8 cellular contexts compared by ENCODE assay signal in the genomic region with DNA sequence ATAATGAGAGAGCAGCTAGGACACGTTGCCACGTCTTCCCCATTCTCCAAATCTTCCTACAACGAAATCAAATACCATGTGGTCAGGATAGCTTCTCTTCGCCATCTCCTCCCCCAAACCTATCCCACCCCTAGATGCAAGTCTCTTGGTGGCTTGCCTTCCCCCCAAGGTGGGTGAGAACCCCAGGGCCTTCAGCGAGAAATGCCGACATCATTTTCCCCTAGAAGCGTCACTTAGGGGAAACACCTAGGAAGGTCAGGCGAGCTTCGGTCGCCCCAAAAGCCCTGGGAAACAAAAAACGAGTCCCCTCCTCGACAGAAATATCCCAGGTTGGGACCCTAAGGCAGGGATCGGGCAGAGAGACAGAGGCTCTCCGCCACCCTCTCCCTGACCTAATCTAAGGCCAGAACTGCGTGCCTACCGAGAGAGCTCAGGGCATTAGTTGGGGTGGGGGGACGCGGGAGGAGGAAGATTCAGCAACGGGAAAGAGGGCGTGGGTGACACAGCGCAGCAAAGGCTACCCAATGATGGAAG. TPM values are rescaled to one million over a fixed set of nuclear protein-coding genes. Genes with fewer than 3 reads are reported as not detected.
DNase-seq lines count a peak whose midpoint lies in the region; ATAC-seq lines count a peak whose summit lies in the region.

No MANE protein-coding gene starts in this region.

- H3K4me3 Mint-ChIP-seq in IgD-negative memory B cell: peak overlapping the region in 3 of 4 donors; percentile 99 to 100 (median 100)
- H3K4me3 Mint-ChIP-seq in naive thymus-derived CD4-positive, alpha-beta T cell: peak overlapping the region; percentile 85 to 100 (median 98)

- H3K9me3 Mint-ChIP-seq in IgD-negative memory B cell: no peaks in the 10 kb centered on the region
- H3K9me3 Mint-ChIP-seq in naive thymus-derived CD4-positive, alpha-beta T cell: peaks cover 0 to 4% (median 0%) of the 10 kb centered on the region in 11 donors

- H3K4me3 ChIP-seq in naive thymus-derived CD4-positive, alpha-beta T cell (ENCODE audit: low read length): peak overlapping the region; percentile 85

- H3K27ac Mint-ChIP-seq in IgD-negative memory B cell: peak overlapping the region; percentile 94 to 100 (median 95)
- H3K27ac Mint-ChIP-seq in naive thymus-derived CD4-positive, alpha-beta T cell: peak overlapping the region; percentile 96 to 100 (median 98)

- no peaks in the 10 kb centered on the region for H3K36me3 Mint-ChIP-seq in IgD-negative memory B cell
- peaks cover 0 to 5% (median 0%) of the 10 kb centered on the region in 5 donors for H3K36me3 Mint-ChIP-seq in naive thymus-derived CD4-positive, alpha-beta T cell

- H3K27me3 ChIP-seq in naive thymus-derived CD4-positive, alpha-beta T cell (ENCODE audit: control insufficient read depth in 2 of 2, insufficient read depth in 2 of 2, low read length in 2 of 2): no peaks in the 10 kb centered on the region

- DNase-seq in NOMO-1 treated with DMSO at 0.1 percent for 48 hours (lab: John Stamatoyannopoulos, UW; ENCODE audit: unreplicated experiment) (peak; percentile 14), NOMO-1 treated with dmso at 0.1 percent for 144 hours (lab: John Stamatoyannopoulos, UW; ENCODE audit: unreplicated experiment) (no peak), caudate nucleus (lab: John Stamatoyannopoulos, UW) (peak in 7 of 61 donors; percentile 69 to 93 (median 80)), UCSD-AML1 (lab: John Stamatoyannopoulos, UW; ENCODE audit: unreplicated experiment) (no peak), NCI-H446 (lab: John Stamatoyannopoulos, UW) (no peak)
- no peak for DNase-seq in naive thymus-derived CD4-positive, alpha-beta T cell
- DNase-seq in effector CD4-positive, alpha-beta T cell: no peak

- ATAC-seq in naive thymus-derived CD4-positive, alpha-beta T cell: no peak

- CTCF ChIA-PET in naive thymus-derived CD4-positive, alpha-beta T cell (lab: Charles Lee): interaction anchor here (0.7 to 9.7 kb wide), 8 partner anchors 18 to 290 kb away, joined by 3 to 92 read pairs (median 6); no protein-coding TSS in a partner anchor

- peaks cover 0 to 17% (median 0%) of the 10 kb centered on the region in 3 experiments for H3K36me3 ChIP-seq in naive thymus-derived CD4-positive, alpha-beta T cell (ENCODE audit: control insufficient read depth in 2 of 3, insufficient read depth in 3 of 3, low read length in 3 of 3)

- peaks cover 13 to 28% of the 10 kb centered on the region in 2 donors for H3K4me1 ChIP-seq in naive thymus-derived CD4-positive, alpha-beta T cell (ENCODE audit: control insufficient read depth in 2 of 2, insufficient read depth in 2 of 2, low read length in 2 of 2)

- peak overlapping the region; percentile 77 for H3K27ac ChIP-seq in caudate nucleus (ENCODE audit: low read depth, low read length)
- peak overlapping the region; percentile 88 for H3K27ac ChIP-seq in naive thymus-derived CD4-positive, alpha-beta T cell (ENCODE audit: low read depth, low read length)

- no peaks in the 10 kb centered on the region for H3K27me3 Mint-ChIP-seq in IgD-negative memory B cell
- peaks cover 0 to 2% (median 0%) of the 10 kb centered on the region in 5 donors for H3K27me3 Mint-ChIP-seq in naive thymus-derived CD4-positive, alpha-beta T cell

- intact Hi-C loops in naive thymus-derived CD4-positive, alpha-beta T cell (cut with micrococcal nuclease): loop anchor here (1.0 to 10.0 kb wide), 11 partner anchors 113 to 1481 kb away; a partner anchor contains a TSS

- H3K9me3 ChIP-seq in naive thymus-derived CD4-positive, alpha-beta T cell (ENCODE audit: control insufficient read depth in 2 of 3, low read length in 3 of 3): no peaks in the 10 kb centered on the region

- peaks cover 10 to 27% (median 17%) of the 10 kb centered on the region in 3 donors for H3K4me1 Mint-ChIP-seq in IgD-negative memory B cell
- peaks cover 13 to 57% (median 46%) of the 10 kb centered on the region in 7 donors for H3K4me1 Mint-ChIP-seq in naive thymus-derived CD4-positive, alpha-beta T cell

- POLR2A ChIA-PET in naive thymus-derived CD4-positive, alpha-beta T cell (lab: Charles Lee): interaction anchor here (0.8 to 2.9 kb wide), 19 partner anchors 10 to 1165 kb away, joined by 3 to 36 read pairs (median 4); a partner anchor contains a TSS

RNA-seq across cellular contexts. Expression of a gene that starts 0.5 kb away (rescaled TPM):
- polyA plus RNA-seq in IgD-negative memory B cell: 22.7 TPM
- total RNA-seq in naive thymus-derived CD4-positive, alpha-beta T cell: 10 to 100 TPM; 12.4 to 23.6 (median 15.7) TPM
- 10 to 100 TPM; 11.6 to 17.5 TPM for polyA plus RNA-seq in naive thymus-derived CD4-positive, alpha-beta T cell

RNA-seq across cellular contexts. Expression of a gene that starts 0.8 kb away (rescaled TPM):
- polyA plus RNA-seq in IgD-negative memory B cell: 9.4 TPM
- 100 to 1,000 TPM in 4 of 5 experiments, 10 to 100 TPM in 1; 80.3 to 171 (median 152) TPM for total RNA-seq in naive thymus-derived CD4-positive, alpha-beta T cell
- 100 to 1,000 TPM; 132 to 134 TPM for polyA plus RNA-seq in naive thymus-derived CD4-positive, alpha-beta T cell

Comparison
In these comparisons a context has a peak if more than half of its experiments do, and no peak if none do; other contexts are left out.
1. RNA of a gene that starts 0.8 kb away (polyA plus RNA-seq): 132 to 134 TPM in naive thymus-derived CD4-positive, alpha-beta T cell; 9.4 TPM in IgD-negative memory B cell (single experiment); every median in the first group is over 10 times any median in the second.